In the genomic region with DNA sequence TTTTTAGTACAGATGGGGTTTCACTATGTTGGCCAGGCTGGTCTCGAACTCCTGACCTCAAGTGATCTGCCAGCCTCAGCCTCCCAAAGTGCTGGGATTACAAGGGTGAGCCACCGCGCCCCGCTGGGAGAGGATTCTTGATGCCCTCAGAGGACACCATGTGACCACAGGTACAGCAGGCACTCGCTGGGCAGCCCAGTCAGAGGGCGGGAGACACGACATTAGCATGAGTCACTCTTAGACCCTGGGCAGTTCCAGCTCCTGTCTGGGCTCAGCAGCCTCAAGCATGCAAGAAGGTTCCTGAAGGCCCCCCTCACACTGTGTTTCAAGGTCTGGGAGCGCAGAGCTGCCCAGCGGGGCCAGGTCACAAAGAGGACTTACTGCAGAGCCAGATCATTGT, we compare ENCODE assay signal across 16 cellular contexts. TPM values are rescaled to one million over a fixed set of nuclear protein-coding genes. Genes with fewer than 3 reads are reported as not detected.
DNase-seq lines count a peak whose midpoint lies in the region; ATAC-seq and TF ChIP-seq lines count a peak whose summit lies in the region.
"Had no signal": no experiment of that assay in that cellular context is flagged by ENCODE, and none has a peak within 500 bp of the region (broad histone marks: within the 10 kb centered on the region; RNA-seq: fewer than 3 reads in every experiment).

No MANE protein-coding gene starts in this region.

- H2AK5ac ChIP-seq in mesendoderm (ENCODE audit: low read length) = no peak overlapping the region

- H3K27me3 ChIP-seq in MG63 (no peaks in the 10 kb centered on the region), mesendoderm (ENCODE audit: insufficient read depth, low read length, poor library complexity) (peaks cover 4% of the 10 kb centered on the region), GM23338 (ENCODE audit: insufficient read depth) (peaks cover 29% of the 10 kb centered on the region)

- CTCF ChIA-PET in MCF 10A (lab: Yijun Ruan, JAX) = interaction anchor here (0.6 to 3.2 kb wide), 6 partner anchors 10 to 160 kb away, joined by 3 to 27 read pairs (median 4); no protein-coding TSS in a partner anchor
- CTCF ChIA-PET in activated CD4-positive, alpha-beta T cell treated with anti-CD3 and anti-CD28 coated beads, Interleukin-2, amount 10 ng/mL, durations not matched to agents 7 days and 5 days (lab: Charles Lee) = no interaction called here

- POLR2A ChIA-PET in MCF 10A (lab: Yijun Ruan, JAX) = interaction anchor here (1.0 to 2.5 kb wide), 6 partner anchors 9 to 60 kb away, joined by 3 to 8 read pairs (median 5); partner anchors contain the start of gene RPL19
- POLR2A ChIA-PET in activated CD4-positive, alpha-beta T cell treated with anti-CD3 and anti-CD28 coated beads, Interleukin-2, amount 10 ng/mL, durations not matched to agents 7 days and 5 days (lab: Charles Lee) = no interaction called here

- H4K8ac ChIP-seq in mesendoderm (ENCODE audit: low read depth, low read length) = no peak overlapping the region

- H3K27ac Mint-ChIP-seq in MCF 10A (ENCODE audit: low read depth, unreplicated experiment) (peak overlapping the region; percentile 63), GM23338 (no peak overlapping the region)
- H3K27ac Mint-ChIP-seq in activated CD4-positive, alpha-beta T cell treated with anti-CD3 and anti-CD28 coated beads, Interleukin-2, amount 10 ng/mL, durations not matched to agents 7 days and 5 days = no peak overlapping the region

- H3K4me2 ChIP-seq in mesendoderm (ENCODE audit: low read length) (no peak overlapping the region), GM23338 (no peak overlapping the region)
- H3K4me2 ChIP-seq: smooth muscle cell had no signal

- H3K36me3 ChIP-seq in MG63 (no peaks in the 10 kb centered on the region), mesendoderm (ENCODE audit: control insufficient read depth, insufficient read depth, low read length) (no peaks in the 10 kb centered on the region), GM23338 (ENCODE audit: insufficient read depth) (no peaks in the 10 kb centered on the region)
- H3K36me3 ChIP-seq: Peyer's patch had no signal

- H3K4me1 Mint-ChIP-seq in MCF 10A (ENCODE audit: insufficient read depth, unreplicated experiment) (peaks cover 43% of the 10 kb centered on the region), GM23338 (peaks cover 30% of the 10 kb centered on the region)
- H3K4me1 Mint-ChIP-seq in activated CD4-positive, alpha-beta T cell treated with anti-CD3 and anti-CD28 coated beads, Interleukin-2, amount 10 ng/mL, durations not matched to agents 7 days and 5 days = peaks cover 12% of the 10 kb centered on the region

- no peak overlapping the region for H2BK5ac ChIP-seq in mesendoderm (ENCODE audit: low read length)

- H3K79me1 ChIP-seq in mesendoderm (ENCODE audit: low read length) = no peaks in the 10 kb centered on the region

- no CpG with 5 or more reads among the region's 9 CpGs for WGBS in mesendoderm (ENCODE audit: extremely low coverage, insufficient coverage, low lambda C conversion rate)

- H2AFZ ChIP-seq in GM23338 = no peak overlapping the region

- no peak overlapping the region for H2BK120ac ChIP-seq in mesendoderm (ENCODE audit: low read depth, low read length)

- H2BK15ac ChIP-seq in mesendoderm (replicated peaks; ENCODE audit: low read depth) = no peak overlapping the region

- H3K27me3 Mint-ChIP-seq in MCF 10A (ENCODE audit: insufficient read depth, unreplicated experiment) (no peaks in the 10 kb centered on the region), GM23338 (ENCODE audit: insufficient read depth, low read depth, poor library complexity) (peaks cover 32% of the 10 kb centered on the region)
- peaks cover 35% of the 10 kb centered on the region for H3K27me3 Mint-ChIP-seq in activated CD4-positive, alpha-beta T cell treated with anti-CD3 and anti-CD28 coated beads, Interleukin-2, amount 10 ng/mL, durations not matched to agents 7 days and 5 days

- H3K4me1 ChIP-seq in mesendoderm (ENCODE audit: control insufficient read depth, low read depth, low read length) (peaks cover 2% of the 10 kb centered on the region), GM23338 (ENCODE audit: insufficient read depth) (peaks cover 16% of the 10 kb centered on the region)

- no peak overlapping the region for H3K23ac ChIP-seq in mesendoderm (ENCODE audit: low read length)

- H3K4me3 Mint-ChIP-seq in MCF 10A (ENCODE audit: unreplicated experiment) (no peak overlapping the region), GM23338 (no peak overlapping the region)
- H3K4me3 Mint-ChIP-seq in activated CD4-positive, alpha-beta T cell treated with anti-CD3 and anti-CD28 coated beads, Interleukin-2, amount 10 ng/mL, durations not matched to agents 7 days and 5 days = no peak overlapping the region

- H3K56ac ChIP-seq in mesendoderm (ENCODE audit: low read length) = no peak overlapping the region

- no peaks in the 10 kb centered on the region for H3K9me3 ChIP-seq in MG63

- no peak overlapping the region for H3K4ac ChIP-seq in mesendoderm (ENCODE audit: low read depth, low read length)

- peak; percentile 2 for DNase-seq in COLO668 (lab: John Stamatoyannopoulos, UW; ENCODE audit: unreplicated experiment)
- peak; percentile 75 for DNase-seq in MG63
- DNase-seq in MCF 10A (ENCODE audit: unreplicated experiment) = peak; percentile 93
- peak; percentile 67 for DNase-seq in mesendoderm
- no peak for DNase-seq in nucleus accumbens (lab: John Stamatoyannopoulos, UW)
- no peak for DNase-seq in activated CD4-positive, alpha-beta T cell treated with anti-CD3 and anti-CD28 coated beads, Interleukin-2, amount 10 ng/mL, durations not matched to agents 7 days and 5 days
- DNase-seq in activated CD4-positive, CD25-positive, alpha-beta regulatory T cell (lab: John Stamatoyannopoulos, UW) = no peak
- no peak for DNase-seq in GM23338 (ENCODE audit: low spot score)
- DNase-seq: DMS 273 treated with DMSO at 0.1 percent for 48 hours; effector CD4-positive, alpha-beta T cell; NCI-H1105 treated with DMSO at 0.1 percent for 48 hours; NCI-H2227 treated with DMSO at 0.1 percent for 48 hours; Peyer's patch had no signal

- no peaks in the 10 kb centered on the region for H4K20me1 ChIP-seq in GM23338 (replicated peaks; ENCODE audit: insufficient read depth)

- H3K27ac ChIP-seq in mesendoderm (ENCODE audit: low read depth, low read length) = no peak overlapping the region
- H3K27ac ChIP-seq in GM23338 (ENCODE audit: low read depth) = no peak overlapping the region
- H3K27ac ChIP-seq: Peyer's patch had no signal

- no peaks in the 10 kb centered on the region for H3K9me2 ChIP-seq in GM23338 (ENCODE audit: insufficient read depth)

- H3K36me3 Mint-ChIP-seq in MCF 10A (ENCODE audit: insufficient read depth, unreplicated experiment) (peaks cover 6% of the 10 kb centered on the region), GM23338 (ENCODE audit: low read depth) (no peaks in the 10 kb centered on the region)
- H3K36me3 Mint-ChIP-seq in activated CD4-positive, alpha-beta T cell treated with anti-CD3 and anti-CD28 coated beads, Interleukin-2, amount 10 ng/mL, durations not matched to agents 7 days and 5 days (ENCODE audit: low read depth) = no peaks in the 10 kb centered on the region

- TF ChIP-seq CTCF in MCF 10A (IDR thresholded peaks at IDR 0.05; ENCODE audit: unreplicated experiment) (no peak), GM23338 (conservative IDR thresholded peaks at IDR 0.05; ENCODE audit: low read depth in 2 of 2) (no peak)

- ATAC-seq in GM23338 = no peak

- no peaks in the 10 kb centered on the region for H3K79me2 ChIP-seq in mesendoderm (ENCODE audit: control insufficient read depth, insufficient read depth, low read length)
- no peaks in the 10 kb centered on the region for H3K79me2 ChIP-seq in GM23338 (replicated peaks; ENCODE audit: insufficient read depth)

- H3F3A ChIP-seq in GM23338 (replicated peaks; ENCODE audit: low read depth) = 0 out of 2 replicates have a peak, but pooled peaks cover 2% of the 10 kb centered on the region

- H3K9me3 Mint-ChIP-seq in MCF 10A (ENCODE audit: unreplicated experiment) (no peaks in the 10 kb centered on the region), GM23338 (no peaks in the 10 kb centered on the region)
- no peaks in the 10 kb centered on the region for H3K9me3 Mint-ChIP-seq in activated CD4-positive, alpha-beta T cell treated with anti-CD3 and anti-CD28 coated beads, Interleukin-2, amount 10 ng/mL, durations not matched to agents 7 days and 5 days

- BruUV-seq in MCF 10A (replicated peaks; lab: Mats Ljungman, UMichigan) = no TSS peak

- H4K5ac ChIP-seq in mesendoderm (ENCODE audit: low read length) = no peak overlapping the region

- no peak overlapping the region for H3K18ac ChIP-seq in mesendoderm (ENCODE audit: low read length)

- H3K4me3 ChIP-seq in MG63 (no peak overlapping the region), mesendoderm (ENCODE audit: low read length) (no peak overlapping the region), GM23338 (no peak overlapping the region)
- H3K4me3 ChIP-seq: Peyer's patch, smooth muscle cell had no signal

- no peak overlapping the region for H3K9ac ChIP-seq in mesendoderm (ENCODE audit: low read length)

- intact Hi-C loops in MCF 10A (cut with micrococcal nuclease) = no loop called here

RNA-seq across cellular contexts. Expression of gene STAC2, which starts 11.9 kb away (rescaled TPM):
- not detected in 2 replicates for total RNA-seq in MG63 (2014; rRNA removed; shearing (Covaris generic); ENCODE audit: low replicate concordance)
- 0.47 and 1.2 TPM in 2 replicates for total RNA-seq in MCF 10A (2022)
- polyA plus RNA-seq in mesendoderm (2013, experiment 1 of 2) = 0.70 TPM
- 0.70 TPM for polyA plus RNA-seq in mesendoderm (2013, experiment 2 of 2)
- total RNA-seq in activated CD4-positive, alpha-beta T cell treated with anti-CD3 and anti-CD28 coated beads, Interleukin-2, amount 10 ng/mL, durations not matched to agents 7 days and 5 days = not detected
- 1.7 and 3.1 TPM in 2 replicates for total RNA-seq in GM23338 (2014; rRNA removed; shearing (Covaris generic))
- 1.9 and 2.0 TPM in 2 replicates for polyA plus RNA-seq in GM23338 (2016; fragmentation: Nextera tagmentation; extraction: Ambion mirVana)
- total RNA-seq: fibroblast of villous mesenchyme, osteoblast had no signal

RNA-seq across cellular contexts. Expression of gene RPL19, which starts 13.8 kb away (rescaled TPM):
- 4,123 and 4,721 TPM in 2 replicates for total RNA-seq in MG63 (2014; rRNA removed; shearing (Covaris generic); ENCODE audit: low replicate concordance)
- total RNA-seq in MCF 10A (2022) = 3,055 and 3,511 TPM in 2 replicates
- polyA plus RNA-seq in mesendoderm (2013, experiment 1 of 2) = 2,776 TPM
- polyA plus RNA-seq in mesendoderm (2013, experiment 2 of 2) = 2,856 TPM
- total RNA-seq in activated CD4-positive, alpha-beta T cell treated with anti-CD3 and anti-CD28 coated beads, Interleukin-2, amount 10 ng/mL, durations not matched to agents 7 days and 5 days = 1,000 to 10,000 TPM; 1,832 to 1,924 TPM
- total RNA-seq in GM23338 (2014; rRNA removed; shearing (Covaris generic)) = 1,594 and 1,843 TPM in 2 replicates
- 2,627 and 2,838 TPM in 2 replicates for polyA plus RNA-seq in GM23338 (2016; fragmentation: Nextera tagmentation; extraction: Ambion mirVana)

RNA-seq across cellular contexts. Expression of gene CACNB1, which starts 16.4 kb away (rescaled TPM):
- 2.2 and 2.4 TPM in 2 replicates for total RNA-seq in MG63 (2014; rRNA removed; shearing (Covaris generic); ENCODE audit: low replicate concordance)
- total RNA-seq in MCF 10A (2022) = 6.6 and 7.7 TPM in 2 replicates
- 4.3 TPM for polyA plus RNA-seq in mesendoderm (2013, experiment 1 of 2)
- polyA plus RNA-seq in mesendoderm (2013, experiment 2 of 2) = 4.5 TPM
- total RNA-seq in activated CD4-positive, alpha-beta T cell treated with anti-CD3 and anti-CD28 coated beads, Interleukin-2, amount 10 ng/mL, durations not matched to agents 7 days and 5 days = 10 to 100 TPM; 14.8 to 18.3 TPM
- total RNA-seq in GM23338 (2014; rRNA removed; shearing (Covaris generic)) = 12.5 and 13.1 TPM in 2 replicates
- 7.8 and 8.4 TPM in 2 replicates for polyA plus RNA-seq in GM23338 (2016; fragmentation: Nextera tagmentation; extraction: Ambion mirVana)

RNA-seq across cellular contexts. Expression of gene ARL5C, which starts 47.9 kb away (rescaled TPM):
- total RNA-seq in MG63 (2014; rRNA removed; shearing (Covaris generic); ENCODE audit: low replicate concordance) = not detected in 2 replicates
- total RNA-seq in MCF 10A (2022) = not detected in 2 replicates
- not detected for polyA plus RNA-seq in mesendoderm (2013, experiment 1 of 2)
- not detected for polyA plus RNA-seq in mesendoderm (2013, experiment 2 of 2)
- under 1 TPM in 1 of 2 experiments, not detected in 1; 0.15 TPM for total RNA-seq in activated CD4-positive, alpha-beta T cell treated with anti-CD3 and anti-CD28 coated beads, Interleukin-2, amount 10 ng/mL, durations not matched to agents 7 days and 5 days
- total RNA-seq in GM23338 (2014; rRNA removed; shearing (Covaris generic)) = not detected in 2 replicates
- polyA plus RNA-seq in GM23338 (2016; fragmentation: Nextera tagmentation; extraction: Ambion mirVana) = not detected in 2 replicates
- total RNA-seq: fibroblast of villous mesenchyme, osteoblast, Peyer's patch, smooth muscle cell had no signal
- polyA plus RNA-seq: smooth muscle cell had no signal

Comparison
In these comparisons a context has a peak if more than half of its experiments do, and no peak if none do; other contexts are left out.
1. DNase-seq: peak in COLO668 (single experiment), MG63 (single experiment), MCF 10A (single experiment) and mesendoderm (single experiment); none in nucleus accumbens (0 of 56), activated CD4-positive, alpha-beta T cell treated with anti-CD3 and anti-CD28 coated beads, Interleukin-2, amount 10 ng/mL, durations not matched to agents 7 days and 5 days (single experiment), activated CD4-positive, CD25-positive, alpha-beta regulatory T cell (0 of 4) and GM23338 (single experiment).